13 cellular contexts compared by ENCODE assay signal in the genomic region with DNA sequence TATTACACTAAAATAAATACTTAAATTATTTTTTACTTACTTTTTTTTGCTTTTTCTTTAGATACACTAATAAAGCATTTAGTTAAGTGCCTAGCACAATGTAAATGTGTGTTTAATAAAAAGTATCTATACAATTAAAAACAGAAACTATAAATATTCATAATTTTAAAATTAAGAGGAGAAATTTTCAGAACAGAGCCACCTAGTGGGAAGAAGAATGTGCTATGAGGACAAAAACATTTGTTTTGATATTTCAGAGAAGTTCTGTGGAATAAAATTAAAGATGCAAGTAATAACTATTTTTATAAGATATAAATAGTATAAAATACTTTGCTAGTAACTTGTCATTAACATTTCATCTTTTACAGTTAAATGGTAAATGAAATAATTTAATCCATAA. TPM values are rescaled to one million over a fixed set of nuclear protein-coding genes. Genes with fewer than 3 reads are reported as not detected.
A peak's percentile ranks its signal among the peaks of the same experiment; 100 is the strongest.
DNase-seq lines count a peak whose midpoint lies in the region; ATAC-seq, FAIRE-seq and TF ChIP-seq lines count a peak whose summit lies in the region.
"Had no signal": no experiment of that assay in that cellular context is flagged by ENCODE, and none has a peak within 500 bp of the region (broad histone marks: within the 10 kb centered on the region; RNA-seq: fewer than 3 reads in every experiment).

No MANE protein-coding gene starts in this region.

- H3K4me2 ChIP-seq in HCT116 (ENCODE audit: low read length): no peak overlapping the region
- no peak overlapping the region for H3K4me2 ChIP-seq in GM12878 (ENCODE audit: control insufficient read depth, insufficient read depth)

- no peaks in the 10 kb centered on the region for H3K36me3 ChIP-seq in HCT116 (ENCODE audit: control insufficient read depth in 1 of 2, insufficient read depth in 2 of 2, low read length in 2 of 2)
- no peaks in the 10 kb centered on the region for H3K36me3 ChIP-seq in GM12878 (ENCODE audit: control insufficient read depth in 2 of 2, insufficient read depth in 2 of 2, low read length in 1 of 2)
- no peaks in the 10 kb centered on the region for H3K36me3 ChIP-seq in lower lobe of right lung

- no peak for TF ChIP-seq POLR2A in HCT116 (IDR thresholded peaks at IDR 0.05; ENCODE audit: borderline replicate concordance, extremely low read depth, insufficient read depth, insufficient read length)
- no peak for TF ChIP-seq POLR2A in GM12878 (IDR thresholded peaks at IDR 0.05; ENCODE audit: low read depth, low read length)

- H3K4me1 ChIP-seq in HCT116 (ENCODE audit: control insufficient read depth in 1 of 2, insufficient read depth in 2 of 2, low read length in 2 of 2): no peaks in the 10 kb centered on the region
- no peaks in the 10 kb centered on the region for H3K4me1 ChIP-seq in GM12878 (ENCODE audit: control insufficient read depth, insufficient read depth, low read length)
- H3K4me1 ChIP-seq in lower lobe of right lung: no peaks in the 10 kb centered on the region

- FAIRE-seq in GM12878 (lab: Jason Lieb, UNC): no peak

- BruUV-seq in HCT116 (replicated peaks; lab: Mats Ljungman, UMichigan) (no TSS peak), GM12878 (replicated peaks; lab: Mats Ljungman, UMichigan) (no TSS peak)

- SMC1A ChIA-PET in GM12878 (lab: Charles Lee; ENCODE audit: uncharacterized antibody, unreplicated experiment): interaction anchor here (0.7 to 1.7 kb wide), 6 partner anchors 9 to 573 kb away, joined by 3 to 8 read pairs (median 4); no protein-coding TSS in a partner anchor

- H4K20me1 ChIP-seq in HCT116 (ENCODE audit: insufficient read depth) (no peaks in the 10 kb centered on the region), GM12878 (ENCODE audit: control insufficient read depth, insufficient read depth) (no peaks in the 10 kb centered on the region)

- H3K4me3 ChIP-seq in HCT116 (replicated peaks in 1 of 2; ENCODE audit: low read depth in 1 of 2, low read length in 2 of 2) (no peak overlapping the region), GM12878 (no peak overlapping the region), lower lobe of right lung (no peak overlapping the region)

- H3K79me2 ChIP-seq in HCT116 (ENCODE audit: insufficient read depth, low read length): no peaks in the 10 kb centered on the region
- no peaks in the 10 kb centered on the region for H3K79me2 ChIP-seq in GM12878 (ENCODE audit: control insufficient read depth, insufficient read depth, low read length)

- no peaks in the 10 kb centered on the region for H3K27me3 ChIP-seq in HCT116 (ENCODE audit: insufficient read depth, low read length)
- no peaks in the 10 kb centered on the region for H3K27me3 ChIP-seq in GM12878 (replicated peaks in 1 of 2; ENCODE audit: control insufficient read depth in 2 of 2, insufficient read depth in 2 of 2, low read length in 1 of 2)
- H3K27me3 ChIP-seq in lower lobe of right lung (ENCODE audit: low read depth): no peaks in the 10 kb centered on the region

- intact Hi-C loops in HCT116 (cut with micrococcal nuclease) (no loop called here), GM12878 (cut with micrococcal nuclease; ENCODE audit: unreplicated experiment) (no loop called here), lower lobe of right lung (cut with DNase I) (no loop called here)

- TF ChIP-seq EP300 in GM12878 (IDR thresholded peaks at IDR 0.05; ENCODE audit: borderline replicate concordance in 1 of 2, control insufficient read depth in 1 of 2, low read depth in 2 of 2, low read length in 2 of 2): no peak

- H3K27ac ChIP-seq in HCT116 (ENCODE audit: low read depth, low read length) (no peak overlapping the region), GM12878 (ENCODE audit: control insufficient read depth, insufficient read depth) (no peak overlapping the region), lower lobe of right lung (no peak overlapping the region)

- ATAC-seq in HCT116 (no peak), GM12878 (no peak), lower lobe of right lung (no peak), GM18858 (IDR thresholded peaks at IDR 0.05; ENCODE audit: unreplicated experiment) (no peak), GM19351 (IDR thresholded peaks at IDR 0.05; ENCODE audit: unreplicated experiment) (no peak)
- ATAC-seq: Right ventricle myocardium inferior had no signal

- H3K9ac ChIP-seq in HCT116 (ENCODE audit: low read length) (no peak overlapping the region), GM12878 (ENCODE audit: control insufficient read depth, insufficient read depth, low read length) (no peak overlapping the region)

- in situ Hi-C loops in GM12878 (cut with MboI): no loop called here

- H3K9me2 ChIP-seq in HCT116 (ENCODE audit: insufficient read depth): no peaks in the 10 kb centered on the region

- peak overlapping the region; percentile 84 for H2AFZ ChIP-seq in HCT116 (ENCODE audit: low read depth, low read length, poor library complexity, severe bottlenecking)
- H2AFZ ChIP-seq in GM12878 (ENCODE audit: control insufficient read depth, low read depth, low read length): no peak overlapping the region

- POLR2A ChIA-PET in HCT116 (lab: Charles Lee): no interaction called here
- POLR2A ChIA-PET in GM12878 (lab: Charles Lee): no interaction called here

- TF ChIP-seq CTCF in HCT116 (IDR thresholded peaks at IDR 0.05 in 2 of 3, conservative IDR thresholded peaks at IDR 0.05 in 1 of 3; ENCODE audit: borderline replicate concordance in 1 of 3, insufficient read depth in 1 of 3, low read depth in 2 of 3, low read length in 2 of 3) (peak in 2 of 3 experiments; percentile 24 to 43; a peak in 4 of 6 replicates), GM12878 (IDR thresholded peaks at IDR 0.05 in 2 of 3, conservative IDR thresholded peaks at IDR 0.05 in 1 of 3; ENCODE audit: control insufficient read depth in 2 of 3, extremely low read depth in 1 of 3, insufficient read depth in 1 of 3, low read depth in 3 of 3, low read length in 3 of 3) (peak in 2 of 3 experiments; percentile 11 to 28; a peak in 2 of 6 replicates), lower lobe of right lung (IDR thresholded peaks at IDR 0.05) (peak; percentile 31)

- TF ChIP-seq RAD21 in HCT116 (IDR thresholded peaks at IDR 0.05; ENCODE audit: low read depth) (no peak), GM12878 (IDR thresholded peaks at IDR 0.05; ENCODE audit: insufficient read depth, low read depth, low read length) (no peak)

- RAD21 ChIA-PET in HCT116 (lab: Charles Lee; ENCODE audit: low non-redundant PET in 1 of 2, low total read pairs in 2 of 2, uncharacterized antibody in 2 of 2, unreplicated experiment in 2 of 2): interaction anchor here in 1 of 2 experiments (1.5 kb wide), 1 partner anchor 312 kb away, joined by 4 read pairs; no protein-coding TSS in a partner anchor
- RAD21 ChIA-PET in GM12878 (lab: Charles Lee; ENCODE audit: unreplicated experiment): interaction anchor here (1.1 to 1.7 kb wide), 4 partner anchors 23 to 573 kb away, joined by 3 to 8 read pairs (median 5); no protein-coding TSS in a partner anchor

- CTCF ChIA-PET in HCT116 (lab: Charles Lee) (interaction anchor here (0.6 to 2.3 kb wide), 26 partner anchors 10 to 1728 kb away, joined by 3 to 37 read pairs (median 4); no protein-coding TSS in a partner anchor), GM12878 (lab: Yijun Ruan, JAX) (interaction anchor here (0.6 to 2.6 kb wide), 13 partner anchors 9 to 1361 kb away, joined by 3 to 25 read pairs (median 5); no protein-coding TSS in a partner anchor)

- no peaks in the 10 kb centered on the region for H3K9me3 ChIP-seq in HCT116 (ENCODE audit: control insufficient read depth in 1 of 2, insufficient read depth in 1 of 2, low read depth in 1 of 2, low read length in 2 of 2)
- no peaks in the 10 kb centered on the region for H3K9me3 ChIP-seq in GM12878 (replicated peaks; ENCODE audit: control insufficient read depth, insufficient read depth, low read length)
- H3K9me3 ChIP-seq in lower lobe of right lung: no peaks in the 10 kb centered on the region

- peak; percentile 4 for DNase-seq in CD1c-positive myeloid dendritic cell (ENCODE audit: extremely low spot score)
- DNase-seq in HCT116 (ENCODE audit: low read depth, low spot score): no peak
- DNase-seq in GM12878 (ENCODE audit: low read depth, low spot score): no peak
- no peak for DNase-seq in lower lobe of right lung
- no peak for DNase-seq in activated naive CD4-positive, alpha-beta T cell treated with anti-CD3 and anti-CD28 coated beads, Interleukin-2, amount 50 U/mL, for 16 hours
- no peak for DNase-seq in NCI-H1092 (lab: John Stamatoyannopoulos, UW)
- DNase-seq: activated CD8-positive, alpha-beta memory T cell treated with anti-CD3 and anti-CD28 coated beads for 24 hours; central memory CD4-positive, alpha-beta T cell; MV-4-11; stimulated activated CD4-positive, alpha-beta T cell treated with anti-CD3 and anti-CD28 coated beads, Interleukin-4, amount 100 ng/mL, for 1 hour had no signal

TF ChIP-seq in HCT116, 20 proteins besides CTCF, POLR2A, EP300 and RAD21 (continues in another document):
- no peak for TF ChIP-seq EZH2phosphoT487 (IDR thresholded peaks at IDR 0.05; ENCODE audit: borderline replicate concordance)
- no peak for TF ChIP-seq ZNF274 (IDR thresholded peaks at IDR 0.05; ENCODE audit: low read depth, low read length)

TF ChIP-seq in GM12878, 131 proteins besides CTCF, POLR2A, EP300 and RAD21 (continues in another document):
- no peak for TF ChIP-seq ZSCAN29 (IDR thresholded peaks at IDR 0.05)
- no peak for TF ChIP-seq SRF (IDR thresholded peaks at IDR 0.05; ENCODE audit: low read depth in 2 of 2, low read length in 2 of 2)
- TF ChIP-seq NFIC (IDR thresholded peaks at IDR 0.05; ENCODE audit: low read depth, low read length): no peak
- TF ChIP-seq NR2C2 (IDR thresholded peaks at IDR 0.05; ENCODE audit: borderline replicate concordance, control insufficient read depth, insufficient read length, low read depth): no peak
- no peak for TF ChIP-seq FOS (IDR thresholded peaks at IDR 0.05; ENCODE audit: borderline replicate concordance, extremely low read depth, insufficient read length)

RNA-seq across cellular contexts. Expression of gene PLSCR5, which starts 33.6 kb away (rescaled TPM):
- total RNA-seq in HCT116 (2021; ENCODE audit: unreplicated experiment): not detected
- 0.08 TPM in 1 of 2 replicates, not detected in the other for polyA plus RNA-seq in HCT116 (2012)
- total RNA-seq in GM12878 (2013; cell fraction: nucleolus; rRNA removed): not detected in 2 replicates
- not detected in 2 replicates for total RNA-seq in GM12878 (2014; rRNA removed)
- not detected in 2 replicates for total RNA-seq in GM12878 (2014; rRNA removed; fragmentation: Illumina TruSeq; extraction: Trizol)
- not detected in 2 replicates for total RNA-seq in GM12878 (2021)
- not detected for polyA plus RNA-seq in GM12878 (2011; ENCODE audit: low read depth)
- not detected in 2 replicates for polyA plus RNA-seq in GM12878 (2011; rRNA removed)
- polyA plus RNA-seq in GM12878 (2011; cell fraction: cytosol; rRNA removed): not detected in 2 replicates
- not detected in 2 replicates for polyA plus RNA-seq in GM12878 (2011; cell fraction: nucleus; rRNA removed)
- polyA plus RNA-seq in GM12878 (2012): not detected in 2 replicates
- polyA plus RNA-seq in GM12878 (2014; fragmentation: Illumina TruSeq; extraction: Trizol): not detected in 2 replicates
- polyA plus RNA-seq in GM12878 (2014; fragmentation: Nextera tagmentation; extraction: Ambion mirVana): not detected
- polyA plus RNA-seq in GM12878 (2014; rRNA removed): 0.06 TPM in 1 of 2 replicates, not detected in the other
- not detected for polyA plus RNA-seq in GM12878 (2016; fragmentation: Nextera tagmentation; extraction: Ambion mirVana)
- not detected in 2 replicates for polyA minus RNA-seq in GM12878 (2011; rRNA and poly(A)+ RNA removed)
- polyA minus RNA-seq in GM12878 (2011; cell fraction: cytosol; rRNA and poly(A)+ RNA removed): not detected in 2 replicates
- polyA minus RNA-seq in GM12878 (2011; cell fraction: nucleus; rRNA and poly(A)+ RNA removed): not detected in 2 replicates
- not detected for total RNA-seq in lower lobe of right lung
- total RNA-seq: Right ventricle myocardium inferior had no signal
